Comparison of ENCODE assay signal across 8 cellular contexts in genomic region chr22:45863981-45864751, GRCh38.
DNase-seq lines count a peak whose midpoint lies in the region; ATAC-seq and TF ChIP-seq lines count a peak whose summit lies in the region.

No MANE protein-coding gene starts in this region.

- peaks cover 0 to 5% of the 10 kb centered on the region in 2 donors for H3K4me1 Mint-ChIP-seq in immature natural killer cell

- CTCF ChIA-PET in GM10248 (lab: Yijun Ruan, JAX) = interaction anchor here (0.7 to 4.3 kb wide), 26 partner anchors 11 to 301 kb away, joined by 3 to 47 read pairs (median 5); no protein-coding TSS in a partner anchor

- peak; percentile 73 for TF ChIP-seq CTCF in GM10248 (IDR thresholded peaks at IDR 0.05; ENCODE audit: control extremely low read depth, extremely low read depth, low read depth, missing control alignments)
- peak; percentile 97 for TF ChIP-seq CTCF in astrocyte of the spinal cord (IDR thresholded peaks at IDR 0.05; ENCODE audit: low read depth, low read length)

- no peak overlapping the region for H3K4me3 Mint-ChIP-seq in immature natural killer cell

- DNase-seq in GM10248 (ENCODE audit: extremely low spot score) (peak; percentile 81), NCI-H128 (lab: John Stamatoyannopoulos, UW; ENCODE audit: unreplicated experiment) (peak; percentile 12), T-helper 9 cell (peak; percentile 58), astrocyte of the spinal cord (ENCODE audit: low read depth, low spot score) (peak; percentile 82), immature natural killer cell (peak; percentile 51 to 57 (median 54)), foreskin melanocyte (no peak)
- DNase-seq in stimulated activated CD4-positive, alpha-beta T cell treated with anti-CD3 and anti-CD28 coated beads, Interleukin-15, amount 100 ng/mL, for 24 hours = peak; percentile 87

- no peak for ATAC-seq in GM18907 (IDR thresholded peaks at IDR 0.05; ENCODE audit: unreplicated experiment)

- peaks cover 0 to 18% (median 4%) of the 10 kb centered on the region in 3 donors for H3K36me3 Mint-ChIP-seq in immature natural killer cell

- no peak overlapping the region for H3K4me3 ChIP-seq in astrocyte of the spinal cord (ENCODE audit: low read depth, low read length)

- in situ Hi-C loops in astrocyte of the spinal cord (cut with HindIII; ENCODE audit: low sequenced_read_pairs) = no loop called here

- no peak overlapping the region for H3K27ac Mint-ChIP-seq in immature natural killer cell

- POLR2A ChIA-PET in GM10248 (lab: Yijun Ruan, JAX) = no interaction called here

- peaks cover 0 to 5% (median 0%) of the 10 kb centered on the region in 6 donors for H3K9me3 Mint-ChIP-seq in immature natural killer cell

- peaks cover 4 to 21% (median 12%) of the 10 kb centered on the region in 3 donors for H3K27me3 Mint-ChIP-seq in immature natural killer cell (ENCODE audit: low read depth in 3 of 3)
